Comparison of ENCODE assay signal across 19 cellular contexts in genomic region chr13:45889582-45890243, GRCh38. TPM values are rescaled to one million over a fixed set of nuclear protein-coding genes. Genes with fewer than 3 reads are reported as not detected.
A peak's percentile ranks its signal among the peaks of the same experiment; 100 is the strongest.
DNase-seq lines count a peak whose midpoint lies in the region; ATAC-seq, FAIRE-seq and TF ChIP-seq lines count a peak whose summit lies in the region.
"Had no signal": no experiment of that assay in that cellular context is flagged by ENCODE, and none has a peak within 500 bp of the region (broad histone marks: within the 10 kb centered on the region; RNA-seq: fewer than 3 reads in every experiment).

No MANE protein-coding gene starts in this region.

- peaks cover 19% of the 10 kb centered on the region for H3K4me1 Mint-ChIP-seq in GM23338
- peaks cover 45% of the 10 kb centered on the region for H3K4me1 Mint-ChIP-seq in nephron
- H3K4me1 Mint-ChIP-seq: CD14-positive monocyte; CD4-positive, alpha-beta memory T cell had no signal

- no peaks in the 10 kb centered on the region for H3K79me2 ChIP-seq in GM23338 (replicated peaks; ENCODE audit: insufficient read depth)

- no peak overlapping the region for H3K27ac ChIP-seq in GM23338 (ENCODE audit: low read depth)
- no peak overlapping the region for H3K27ac ChIP-seq in psoas muscle
- H3K27ac ChIP-seq: 22Rv1, A549, BLaER1 had no signal

- no peaks in the 10 kb centered on the region for H3K36me3 ChIP-seq in GM23338 (ENCODE audit: insufficient read depth)
- no peaks in the 10 kb centered on the region for H3K36me3 ChIP-seq in psoas muscle (ENCODE audit: insufficient read depth in 1 of 2, low read depth in 1 of 2)
- H3K36me3 ChIP-seq: BLaER1, HAP-1 had no signal

- H3K4me3 ChIP-seq in GM23338 (no peak overlapping the region), psoas muscle (no peak overlapping the region)
- H3K4me3 ChIP-seq: A549, BLaER1, HAP-1 had no signal

- intact Hi-C loops in psoas muscle (cut with DNase I), result no loop called here

- H3K27ac Mint-ChIP-seq in GM23338 (no peak overlapping the region), nephron (peak overlapping the region; percentile 51 to 83 (median 69))
- H3K27ac Mint-ChIP-seq: CD4-positive, alpha-beta memory T cell had no signal

- peaks cover 6% of the 10 kb centered on the region for H3K27me3 Mint-ChIP-seq in GM23338 (ENCODE audit: insufficient read depth, low read depth, poor library complexity)
- H3K27me3 Mint-ChIP-seq in nephron (ENCODE audit: low read depth), result no peaks in the 10 kb centered on the region

- no peaks in the 10 kb centered on the region for H3F3A ChIP-seq in GM23338 (replicated peaks; ENCODE audit: low read depth)

- TF ChIP-seq POLR2A in GM12891 (IDR thresholded peaks at IDR 0.05; ENCODE audit: low read depth, low read length), result no peak

- FAIRE-seq in GM12891 (lab: Jason Lieb, UNC), result no peak
- FAIRE-seq: A549 had no signal

- peak; percentile 46 for DNase-seq in NCI-H146 (lab: John Stamatoyannopoulos, UW)
- no peak for DNase-seq in NCI-H146 treated with DMSO at 0.1 percent for 48 hours (lab: John Stamatoyannopoulos, UW; ENCODE audit: unreplicated experiment)
- no peak for DNase-seq in GM23338 (ENCODE audit: low spot score)
- no peak for DNase-seq in psoas muscle
- no peak for DNase-seq in Ammon's horn (ENCODE audit: low spot score)
- no peak for DNase-seq in GM12891 (ENCODE audit: insufficient read length, low spot score)
- DNase-seq in islet precursor cell, result no peak
- DNase-seq: AML-193; CD4-positive, alpha-beta memory T cell; DMS153; DMS79 treated with DMSO at 0.1 percent for 48 hours; GF-D8 had no signal

- H3K4me3 Mint-ChIP-seq in GM23338 (no peak overlapping the region; the same call in 2 of the 3 replicates), nephron (no peak overlapping the region)
- H3K4me3 Mint-ChIP-seq: CD14-positive monocyte; CD4-positive, alpha-beta memory T cell had no signal

- H3K36me3 Mint-ChIP-seq in GM23338 (ENCODE audit: low read depth) (no peaks in the 10 kb centered on the region), nephron (ENCODE audit: low read depth) (no peaks in the 10 kb centered on the region)
- H3K36me3 Mint-ChIP-seq: CD14-positive monocyte; CD4-positive, alpha-beta memory T cell had no signal

- H4K20me1 ChIP-seq in GM23338 (replicated peaks; ENCODE audit: insufficient read depth), result no peaks in the 10 kb centered on the region
- H4K20me1 ChIP-seq: BLaER1 had no signal

- no peak for ATAC-seq in GM23338
- ATAC-seq in psoas muscle, result peak in 3 of 4 donors; percentile 65 to 69 (median 68)
- ATAC-seq: A549 had no signal

- WGBS in psoas muscle, 3 donors, result 61 to 70% (median 65%) methylated on average over 6 of the region's 6 CpGs

- H3K9me2 ChIP-seq in GM23338 (ENCODE audit: insufficient read depth), result no peaks in the 10 kb centered on the region; the same call in 1 of the 2 replicates

- H3K9me3 ChIP-seq in psoas muscle, result no peaks in the 10 kb centered on the region
- H3K9me3 ChIP-seq: A549, BLaER1, HAP-1 had no signal

- H3K9me3 Mint-ChIP-seq in GM23338 (no peaks in the 10 kb centered on the region; the same call in 2 of the 3 replicates), nephron (no peaks in the 10 kb centered on the region)
- H3K9me3 Mint-ChIP-seq: CD14-positive monocyte; CD4-positive, alpha-beta memory T cell had no signal

- peaks cover 5% of the 10 kb centered on the region; the same call in 1 of the 2 replicates for H3K4me1 ChIP-seq in GM23338 (ENCODE audit: insufficient read depth)
- peaks cover 8% of the 10 kb centered on the region for H3K4me1 ChIP-seq in psoas muscle
- H3K4me1 ChIP-seq: A549, BLaER1, HAP-1 had no signal

- peak overlapping the region; percentile 63; the same call in 1 of the 2 replicates for H2AFZ ChIP-seq in GM23338

- H3K4me2 ChIP-seq in GM23338, result no peak overlapping the region
- H3K4me2 ChIP-seq: A549, BLaER1 had no signal

- TF ChIP-seq CTCF in GM23338 (conservative IDR thresholded peaks at IDR 0.05; ENCODE audit: low read depth in 2 of 2) (no peak), nephron (IDR thresholded peaks at IDR 0.05; ENCODE audit: unreplicated experiment in 3 of 3) (no peak), psoas muscle (IDR thresholded peaks at IDR 0.05) (no peak)

- no peaks in the 10 kb centered on the region for H3K27me3 ChIP-seq in GM23338 (ENCODE audit: insufficient read depth)
- no peaks in the 10 kb centered on the region for H3K27me3 ChIP-seq in psoas muscle (ENCODE audit: insufficient read depth in 3 of 3, low read length in 2 of 3)
- H3K27me3 ChIP-seq: BLaER1 had no signal

TF ChIP-seq in GM23338, 12 proteins besides CTCF, POLR2A, EP300 and RAD21 (continues in another document):
- no peak for TF ChIP-seq CREB1 (CRISPR knock-in tag; IDR thresholded peaks at IDR 0.05; ENCODE audit: low read depth)
- no peak for TF ChIP-seq EZH2phosphoT487 (IDR thresholded peaks at IDR 0.05; ENCODE audit: unreplicated experiment)

TF ChIP-seq in GM12891, 5 proteins besides CTCF, POLR2A, EP300 and RAD21:
- no peak for TF ChIP-seq TAF1 (IDR thresholded peaks at IDR 0.05; ENCODE audit: low read depth, low read length)
- no peak for TF ChIP-seq PAX5 (IDR thresholded peaks at IDR 0.05; ENCODE audit: insufficient read depth, low read length, severe bottlenecking)
- TF ChIP-seq POU2F2 (IDR thresholded peaks at IDR 0.05; ENCODE audit: low read depth, low read length), result no peak
- no peak for TF ChIP-seq SPI1 (IDR thresholded peaks at IDR 0.05; ENCODE audit: low read depth, low read length)
- no peak for TF ChIP-seq POLR2AphosphoS5 (IDR thresholded peaks at IDR 0.05; ENCODE audit: low read depth, low read length)
TF ChIP-seq in GM12891: peak in this region for 0.

RNA-seq across cellular contexts. Expression of gene SIAH3, which starts 38.2 kb away (rescaled TPM):
- total RNA-seq in GM23338 (2014; rRNA removed; shearing (Covaris generic)), result 0.17 and 0.35 TPM in 2 replicates
- 0.13 and 0.14 TPM in 2 replicates for polyA plus RNA-seq in GM23338 (2016; fragmentation: Nextera tagmentation; extraction: Ambion mirVana)
- under 1 TPM in 2 of 4 donors, not detected in 2; 0.02 TPM for total RNA-seq in psoas muscle
- polyA plus RNA-seq in psoas muscle, result under 1 TPM in 1 of 3 donors, not detected in 2; 0.03 TPM
- polyA plus RNA-seq in GM12891 (2012; ENCODE audit: low read depth, missing spikeins), result not detected
- total RNA-seq: H4 had no signal
- polyA plus RNA-seq: A549, CD14-positive monocyte had no signal
